Comparison of ENCODE assay signal across 14 cellular contexts in genomic region chr1:1331068-1331965, GRCh38. TPM values are rescaled to one million over a fixed set of nuclear protein-coding genes. Genes with fewer than 3 reads are reported as not detected.
DNase-seq lines count a peak whose midpoint lies in the region; ATAC-seq and TF ChIP-seq lines count a peak whose summit lies in the region.
"Had no signal": no experiment of that assay in that cellular context is flagged by ENCODE, and none has a peak within 500 bp of the region (broad histone marks: within the 10 kb centered on the region; RNA-seq: fewer than 3 reads in every experiment).

TSS of gene TAS1R3 (plus strand) at chr1:1331280. CDS start at chr1:1331346, 66 bp downstream.

- no peaks in the 10 kb centered on the region for H3K9me3 Mint-ChIP-seq in natural killer cell
- H3K9me3 Mint-ChIP-seq in activated T-helper 17 cell treated with anti-CD3 and anti-CD28 coated beads, Interleukin-2, amount 50 U/mL, for 72 hours: no peaks in the 10 kb centered on the region
- H3K9me3 Mint-ChIP-seq: CD8-positive, alpha-beta memory T cell had no signal

- H3K27me3 ChIP-seq in GM23248 (replicated peaks; ENCODE audit: insufficient read depth): no peaks in the 10 kb centered on the region
- no peaks in the 10 kb centered on the region for H3K27me3 ChIP-seq in skeletal muscle satellite cell (ENCODE audit: control insufficient read depth, insufficient read depth, low read length)
- no peaks in the 10 kb centered on the region for H3K27me3 ChIP-seq in HAP-1 (ENCODE audit: low read depth)
- H3K27me3 ChIP-seq: body of pancreas had no signal

- no peak for ATAC-seq in natural killer cell
- no peak for ATAC-seq in activated T-helper 17 cell treated with anti-CD3 and anti-CD28 coated beads, Interleukin-2, amount 50 U/mL, for 72 hours (replicated peaks)
- ATAC-seq: body of pancreas had no signal

- WGBS in GM23248 (ENCODE audit: low coverage in 1 of 2, low lambda C conversion rate in 2 of 2, missing lambda C conversion rate in 2 of 2), 2 experiments: 57 to 63% methylated on average over 38 to 40 of the region's 41 CpGs

- no peaks in the 10 kb centered on the region for H3F3A ChIP-seq in GM23248 (ENCODE audit: insufficient read depth)

- H3K27ac ChIP-seq in GM23248: peak within 1 kb of the TSS; percentile 39
- H3K27ac ChIP-seq: body of pancreas had no signal

- H3K9me3 ChIP-seq in GM23248 (ENCODE audit: low read depth) (no peaks in the 10 kb centered on the region), skeletal muscle satellite cell (replicated peaks; ENCODE audit: low read length) (no peaks in the 10 kb centered on the region), HAP-1 (no peaks in the 10 kb centered on the region)
- H3K9me3 ChIP-seq: body of pancreas had no signal

- H3K9ac ChIP-seq in GM23248 (peak within 1 kb of the TSS; percentile 47; the same call in 1 of the 2 replicates), skeletal muscle satellite cell (ENCODE audit: low read depth, low read length) (no peak within 1 kb of the TSS)

- no peaks in the 10 kb centered on the region for H3K9me2 ChIP-seq in GM23248 (ENCODE audit: insufficient read depth)

- H3K27me3 Mint-ChIP-seq in natural killer cell (ENCODE audit: low read depth in 2 of 2): no peaks in the 10 kb centered on the region
- H3K27me3 Mint-ChIP-seq in activated T-helper 17 cell treated with anti-CD3 and anti-CD28 coated beads, Interleukin-2, amount 50 U/mL, for 72 hours: no peaks in the 10 kb centered on the region
- H3K27me3 Mint-ChIP-seq: CD8-positive, alpha-beta memory T cell had no signal

- no peak within 1 kb of the TSS for H3K4me3 Mint-ChIP-seq in natural killer cell
- H3K4me3 Mint-ChIP-seq in activated T-helper 17 cell treated with anti-CD3 and anti-CD28 coated beads, Interleukin-2, amount 50 U/mL, for 72 hours: no peak within 1 kb of the TSS

- no peaks in the 10 kb centered on the region for H3K36me3 Mint-ChIP-seq in natural killer cell
- no peaks in the 10 kb centered on the region for H3K36me3 Mint-ChIP-seq in activated T-helper 17 cell treated with anti-CD3 and anti-CD28 coated beads, Interleukin-2, amount 50 U/mL, for 72 hours (ENCODE audit: low read depth)

- no peaks in the 10 kb centered on the region for H3K36me3 ChIP-seq in GM23248 (ENCODE audit: low read depth)
- H3K36me3 ChIP-seq in skeletal muscle satellite cell (ENCODE audit: insufficient read depth, low read length): peaks cover 32% of the 10 kb centered on the region
- H3K36me3 ChIP-seq in HAP-1 (replicated peaks): peaks cover 2% of the 10 kb centered on the region; the same call in 1 of the 2 replicates

- H2AFZ ChIP-seq in GM23248: no peak within 1 kb of the TSS

- no peak for TF ChIP-seq CTCF in natural killer cell (IDR thresholded peaks at IDR 0.05)

- H3K4me2 ChIP-seq in GM23248 (ENCODE audit: unreplicated experiment): peak within 1 kb of the TSS; percentile 28
- H3K4me2 ChIP-seq in skeletal muscle satellite cell (ENCODE audit: low read length): peak within 1 kb of the TSS; percentile 10

- no peak within 1 kb of the TSS for H3K27ac Mint-ChIP-seq in natural killer cell
- no peak within 1 kb of the TSS for H3K27ac Mint-ChIP-seq in activated T-helper 17 cell treated with anti-CD3 and anti-CD28 coated beads, Interleukin-2, amount 50 U/mL, for 72 hours

- intact Hi-C loops in natural killer cell (cut with micrococcal nuclease): no loop called here

- H3K4me1 Mint-ChIP-seq in natural killer cell: peaks cover 0 to 1% of the 10 kb centered on the region in 2 donors
- H3K4me1 Mint-ChIP-seq in activated T-helper 17 cell treated with anti-CD3 and anti-CD28 coated beads, Interleukin-2, amount 50 U/mL, for 72 hours: no peaks in the 10 kb centered on the region

- H3K4me1 ChIP-seq in GM23248 (ENCODE audit: insufficient read depth) (peaks cover 12% of the 10 kb centered on the region), skeletal muscle satellite cell (ENCODE audit: control insufficient read depth, insufficient read depth, low read length) (peaks cover 15% of the 10 kb centered on the region), HAP-1 (no peaks in the 10 kb centered on the region)

- H3K4me3 ChIP-seq in GM23248 (no peak within 1 kb of the TSS), skeletal muscle satellite cell (ENCODE audit: low read length) (no peak within 1 kb of the TSS), HAP-1 (no peak within 1 kb of the TSS)
- H3K4me3 ChIP-seq: body of pancreas had no signal

- no peaks in the 10 kb centered on the region for H4K20me1 ChIP-seq in GM23248 (ENCODE audit: insufficient read depth)

- in situ Hi-C loops in GM23248 (cut with MboI) (no loop called here), HAP-1 (cut with MboI; ENCODE audit: low sequenced_read_pairs) (no loop called here)

- DNase-seq in GM23248: peak; percentile 73
- DNase-seq in NCI-H510A (lab: John Stamatoyannopoulos, UW): peak; percentile 63
- peak; percentile 84 for DNase-seq in epidermal melanocyte (ENCODE audit: insufficient read length, low spot score)
- no peak for DNase-seq in HAP-1 (ENCODE audit: low spot score in 2 of 2)
- no peak for DNase-seq in natural killer cell
- DNase-seq: activated CD4-positive, alpha-beta T cell treated with anti-CD3 and anti-CD28 coated beads, Interleukin-2, amount 50 U/mL, for 4 hours; activated gamma-delta T cell; body of pancreas; CD8-positive, alpha-beta memory T cell; foreskin melanocyte; KBM-7; NCI-H187 had no signal

- H3K79me2 ChIP-seq in GM23248 (ENCODE audit: insufficient read depth): peaks cover 8% of the 10 kb centered on the region

RNA-seq across cellular contexts. Expression of gene TAS1R3, which starts in this region (rescaled TPM):
- total RNA-seq in GM23248 (2014; rRNA removed; shearing (Covaris generic)): 0.54 TPM in 1 of 2 replicates, not detected in the other
- polyA plus RNA-seq in GM23248 (2016; fragmentation: Nextera tagmentation; extraction: Ambion mirVana): 0.24 TPM in 1 of 2 replicates, not detected in the other
- total RNA-seq in skeletal muscle satellite cell (2012; rRNA removed): under 0.01 and 0.44 TPM in 2 replicates
- 1 to 10 TPM in 2 of 3 donors, under 1 TPM in 1; 0.66 to 1.4 (median 1.3) TPM for total RNA-seq in natural killer cell
- 1 to 10 TPM in 1 of 2 donors, under 1 TPM in 1; 0.71 to 1.1 TPM for total RNA-seq in activated T-helper 17 cell treated with anti-CD3 and anti-CD28 coated beads, Interleukin-2, amount 50 U/mL, for 72 hours

Comparison
In these comparisons a context has a peak if more than half of its experiments do, and no peak if none do; other contexts are left out.
1. Peak in DNase-seq, H3K27ac ChIP-seq, H3K9ac ChIP-seq and H3K4me2 ChIP-seq in GM23248; RNA of the gene not detected or under 1 TPM.
2. DNase-seq: peak in NCI-H510A (single experiment) and epidermal melanocyte (single experiment); none in HAP-1 (0 of 2) and natural killer cell (single experiment).